ENCODE assay signal across 8 cellular contexts in genomic region chr17:75289832-75290337, GRCh38.
DNase-seq lines count a peak whose midpoint lies in the region; ATAC-seq, FAIRE-seq and TF ChIP-seq lines count a peak whose summit lies in the region.

No MANE protein-coding gene starts in this region.

- H3K9ac ChIP-seq in iPS-20b (ENCODE audit: low read depth, low read length) = peak overlapping the region; percentile 31; the same call in 1 of the 2 replicates

- peak overlapping the region; percentile 55 for H3K4me3 ChIP-seq in astrocyte of the spinal cord (ENCODE audit: low read depth, low read length)
- H3K4me3 ChIP-seq in iPS-20b (ENCODE audit: low read length) = peak overlapping the region; percentile 94

- TF ChIP-seq CTCF in astrocyte of the spinal cord (IDR thresholded peaks at IDR 0.05; ENCODE audit: low read depth, low read length) = no peak

- H3K27ac ChIP-seq in iPS-20b (ENCODE audit: low read length) = no peak overlapping the region

- peaks cover 18% of the 10 kb centered on the region for H3K36me3 ChIP-seq in iPS-20b (ENCODE audit: insufficient read depth, low read depth, low read length)

- in situ Hi-C loops in astrocyte of the spinal cord (cut with HindIII; ENCODE audit: low sequenced_read_pairs) = no loop called here

- H3K27me3 ChIP-seq in iPS-20b (ENCODE audit: insufficient read depth, low read length) = no peaks in the 10 kb centered on the region; the same call in 1 of the 2 replicates

- peaks cover 2% of the 10 kb centered on the region; the same call in 1 of the 2 replicates for H3K4me1 ChIP-seq in iPS-20b (ENCODE audit: insufficient read depth, low read length)

- DNase-seq in NCI-H2107 treated with DMSO at 0.1 percent for 48 hours (lab: John Stamatoyannopoulos, UW; ENCODE audit: unreplicated experiment) = peak; percentile 27
- no peak for DNase-seq in NCI-H2107 (lab: John Stamatoyannopoulos, UW)
- peak; percentile 74 for DNase-seq in SKM-1 (lab: John Stamatoyannopoulos, UW; ENCODE audit: unreplicated experiment)
- peak; percentile 68 for DNase-seq in astrocyte of the spinal cord (ENCODE audit: low read depth, low spot score)
- DNase-seq in stimulated activated CD4-positive, alpha-beta T cell treated with anti-CD3 and anti-CD28 coated beads, Interleukin-15, amount 100 ng/mL, for 1 hour (ENCODE audit: low read depth in 1 of 2, low spot score in 1 of 2) = peak; percentile 23 to 50
- DNase-seq in RCC 7860 (ENCODE audit: low spot score) = no peak

- no peak for FAIRE-seq in RCC 7860 (lab: Jason Lieb, UNC)

- peak; percentile 26 for ATAC-seq in HG03354 (IDR thresholded peaks at IDR 0.05; ENCODE audit: poor library complexity, severe bottlenecking, unreplicated experiment)

- H3K9me3 ChIP-seq in iPS-20b (ENCODE audit: insufficient read depth, low read depth, low read length) = no peaks in the 10 kb centered on the region

Comparison
In these comparisons a context has a peak if more than half of its experiments do, and no peak if none do; other contexts are left out.
1. DNase-seq: peak in NCI-H2107 treated with DMSO at 0.1 percent for 48 hours (single experiment), SKM-1 (single experiment), astrocyte of the spinal cord (single experiment) and stimulated activated CD4-positive, alpha-beta T cell treated with anti-CD3 and anti-CD28 coated beads, Interleukin-15, amount 100 ng/mL, for 1 hour (2 of 2); none in NCI-H2107 (single experiment) and RCC 7860 (single experiment).